ENCODE assay signal across 1 cellular context in genomic region chr5:147332643-147333042, GRCh38.
TF ChIP-seq lines count a peak whose summit lies in the region.

No MANE protein-coding gene starts in this region.

TF ChIP-seq in GM23338, 12 proteins besides CTCF, POLR2A, EP300 and RAD21 (continued from another document):
- TF ChIP-seq ZNF462 (CRISPR knock-in tag; IDR thresholded peaks at IDR 0.05): no peak
